Comparison of ENCODE assay signal across 1 cellular context in genomic region chr11:64650923-64651523, GRCh38.
A peak's percentile ranks its signal among the peaks of the same experiment; 100 is the strongest.
TF ChIP-seq lines count a peak whose summit lies in the region.

No MANE protein-coding gene starts in this region.

TF ChIP-seq in K562, 482 proteins besides CTCF, POLR2A, EP300 and RAD21 (continued from another document):
- TF ChIP-seq, protein P1, sequence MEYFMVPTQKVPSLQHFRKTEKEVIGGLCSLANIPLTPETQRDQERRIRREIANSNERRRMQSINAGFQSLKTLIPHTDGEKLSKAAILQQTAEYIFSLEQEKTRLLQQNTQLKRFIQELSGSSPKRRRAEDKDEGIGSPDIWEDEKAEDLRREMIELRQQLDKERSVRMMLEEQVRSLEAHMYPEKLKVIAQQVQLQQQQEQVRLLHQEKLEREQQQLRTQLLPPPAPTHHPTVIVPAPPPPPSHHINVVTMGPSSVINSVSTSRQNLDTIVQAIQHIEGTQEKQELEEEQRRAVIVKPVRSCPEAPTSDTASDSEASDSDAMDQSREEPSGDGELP (CRISPR knock-in tag; IDR thresholded peaks at IDR 0.05; ENCODE audit: borderline replicate concordance), result peak; percentile 57; the same call in 1 of the 2 replicates
- TF ChIP-seq HDAC1 (IDR thresholded peaks at IDR 0.05) (no peak), SMC3 (conservative IDR thresholded peaks at IDR 0.05; ENCODE audit: insufficient read depth, low read depth, low read length) (peak; percentile 36), XRCC5 (IDR thresholded peaks at IDR 0.05; ENCODE audit: low read depth, low read length) (no peak), PCBP2 (IDR thresholded peaks at IDR 0.05; ENCODE audit: low read depth, low read length, poor library complexity, severe bottlenecking) (no peak), IRF1 (CRISPR knock-in tag; IDR thresholded peaks at IDR 0.05; ENCODE audit: borderline replicate concordance) (no peak)
